26 cellular contexts compared by ENCODE assay signal in genomic region chr3:122390665-122391064, GRCh38. TPM values are rescaled to one million over a fixed set of nuclear protein-coding genes. Genes with fewer than 3 reads are reported as not detected.
A peak's percentile ranks its signal among the peaks of the same experiment; 100 is the strongest.
DNase-seq lines count a peak whose midpoint lies in the region; ATAC-seq and TF ChIP-seq lines count a peak whose summit lies in the region.
"Had no signal": no experiment of that assay in that cellular context is flagged by ENCODE, and none has a peak within 500 bp of the region (broad histone marks: within the 10 kb centered on the region; RNA-seq: fewer than 3 reads in every experiment).

No MANE protein-coding gene starts in this region.

- 34 to 37% methylated on average over 4 of the region's 4 CpGs for WGBS in body of pancreas, 2 donors
- 31 to 49% (median 40%) methylated on average over 4 of the region's 4 CpGs for WGBS in heart left ventricle, 4 donors
- WGBS in mesendoderm (ENCODE audit: extremely low coverage, insufficient coverage, low lambda C conversion rate) = no CpG with 5 or more reads among the region's 4 CpGs

- no peak overlapping the region for H3K4ac ChIP-seq in mesendoderm (ENCODE audit: low read depth, low read length)

- H3K56ac ChIP-seq in mesendoderm (ENCODE audit: low read length) = no peak overlapping the region

- H4K8ac ChIP-seq in mesendoderm (ENCODE audit: low read depth, low read length) = no peak overlapping the region

- no peak overlapping the region for H3K23ac ChIP-seq in mesendoderm (ENCODE audit: low read length)

- TF ChIP-seq CTCF in body of pancreas (IDR thresholded peaks at IDR 0.05) (no peak), heart left ventricle (IDR thresholded peaks at IDR 0.05) (no peak), omental fat pad (IDR thresholded peaks at IDR 0.05) (no peak)

- H3K4me1 ChIP-seq in body of pancreas (peaks cover 87% of the 10 kb centered on the region), heart left ventricle (peaks cover 0 to 39% (median 16%) of the 10 kb centered on the region in 12 donors), mesendoderm (ENCODE audit: control insufficient read depth, low read depth, low read length) (no peaks in the 10 kb centered on the region)
- H3K4me1 ChIP-seq: upper lobe of left lung had no signal

- no peak overlapping the region for H2BK120ac ChIP-seq in mesendoderm (ENCODE audit: low read depth, low read length)

- H2BK5ac ChIP-seq in mesendoderm (ENCODE audit: low read length) = no peak overlapping the region

- H3K79me2 ChIP-seq in mesendoderm (ENCODE audit: control insufficient read depth, insufficient read depth, low read length) = no peaks in the 10 kb centered on the region

- no peaks in the 10 kb centered on the region for H3K79me1 ChIP-seq in mesendoderm (ENCODE audit: low read length)

- H3K4me3 ChIP-seq in body of pancreas = no peak overlapping the region
- H3K4me3 ChIP-seq in heart left ventricle = no peak overlapping the region
- no peak overlapping the region for H3K4me3 ChIP-seq in mesendoderm (ENCODE audit: low read length)
- H3K4me3 ChIP-seq: upper lobe of left lung had no signal

- no peak for ATAC-seq in body of pancreas
- ATAC-seq in heart left ventricle = peak in 2 of 4 donors; percentile 53 to 62
- ATAC-seq in HG03442 (IDR thresholded peaks at IDR 0.05; ENCODE audit: unreplicated experiment) = no peak
- no peak for ATAC-seq in SK-N-SH treated with all-trans-retinoic acid at 6 μM for 48 hours
- ATAC-seq in omental fat pad (ENCODE audit: low FRiP score) = no peak
- ATAC-seq: Panc1 had no signal

- no peak overlapping the region for H2BK15ac ChIP-seq in mesendoderm (replicated peaks; ENCODE audit: low read depth)

- no peak overlapping the region for H2AK5ac ChIP-seq in mesendoderm (ENCODE audit: low read length)

- H4K5ac ChIP-seq in mesendoderm (ENCODE audit: low read length) = no peak overlapping the region

- no peak overlapping the region for H3K18ac ChIP-seq in mesendoderm (ENCODE audit: low read length)

- H3K27ac ChIP-seq in body of pancreas (peak overlapping the region; percentile 53 to 76 (median 66)), heart left ventricle (peak overlapping the region in 11 of 12 donors; percentile 6 to 42 (median 25)), mesendoderm (ENCODE audit: low read depth, low read length) (no peak overlapping the region)

- H3K36me3 ChIP-seq in body of pancreas (replicated peaks in 1 of 2; ENCODE audit: insufficient read depth in 1 of 2, low read depth in 2 of 2) (no peaks in the 10 kb centered on the region), heart left ventricle (peaks cover 0 to 7% (median 0%) of the 10 kb centered on the region in 9 donors), mesendoderm (ENCODE audit: control insufficient read depth, insufficient read depth, low read length) (no peaks in the 10 kb centered on the region)
- H3K36me3 ChIP-seq: upper lobe of left lung had no signal

- intact Hi-C loops in body of pancreas (cut with DNase I) (no loop called here), heart left ventricle (cut with DNase I) (loop anchor here in 5 of 10 donors (2.0 to 10.0 kb wide), 3 partner anchors 287 to 294 kb away; partner anchors contain the start of gene PARP14 (in 1 of the 5))

- H3K9ac ChIP-seq in mesendoderm (ENCODE audit: low read length) = no peak overlapping the region

- H3K9me3 ChIP-seq in body of pancreas = no peaks in the 10 kb centered on the region
- no peaks in the 10 kb centered on the region for H3K9me3 ChIP-seq in heart left ventricle
- H3K9me3 ChIP-seq: upper lobe of left lung had no signal

- H3K27me3 ChIP-seq in body of pancreas = no peaks in the 10 kb centered on the region
- no peaks in the 10 kb centered on the region for H3K27me3 ChIP-seq in heart left ventricle
- no peaks in the 10 kb centered on the region for H3K27me3 ChIP-seq in mesendoderm (ENCODE audit: insufficient read depth, low read length, poor library complexity)
- H3K27me3 ChIP-seq: upper lobe of left lung had no signal

- peak; percentile 27 for DNase-seq in LHCN-M2 (ENCODE audit: low read depth)
- DNase-seq in body of pancreas = no peak
- peak in 2 of 5 donors; percentile 23 to 27 for DNase-seq in heart left ventricle
- peak; percentile 11 for DNase-seq in mesendoderm
- DNase-seq in Ammon's horn (ENCODE audit: low spot score) = no peak
- no peak for DNase-seq in omental fat pad (ENCODE audit: low spot score)
- DNase-seq: ACHN; activated CD4-positive, alpha-beta T cell treated with anti-CD3 and anti-CD28 coated beads, Interleukin-2, amount 50 U/mL, for 48 hours; activated naive CD4-positive, alpha-beta T cell treated with anti-CD3 and anti-CD28 coated beads, Interleukin-2, amount 10 ng/mL, durations not matched to agents 7 days and 5 days; amniotic stem cell; cortex of kidney; DMS53; glutamatergic neuron; naive B cell; NCI-H1092; NCI-H1694 treated with DMSO at 0.1 percent for 48 hours; NCI-H2171 treated with DMSO at 0.1 percent for 48 hours; NCI-H524; SIG-M5; stimulated activated CD4-positive, alpha-beta T cell treated with anti-CD3 and anti-CD28 coated beads, Interleukin-2, amount 100 ng/mL, for 48 hours; SW 1271; T1000; upper lobe of left lung had no signal

- TF ChIP-seq POLR2A in body of pancreas (IDR thresholded peaks at IDR 0.05) = no peak
- no peak for TF ChIP-seq POLR2A in heart left ventricle (IDR thresholded peaks at IDR 0.05)

- no peak overlapping the region for H3K4me2 ChIP-seq in mesendoderm (ENCODE audit: low read length)

TF ChIP-seq in SK-N-SH treated with all-trans-retinoic acid at 6 μM for 48 hours, 23 proteins besides CTCF, POLR2A, EP300 and RAD21 (continues in another document):
- TF ChIP-seq TCF4 (CRISPR knock-in tag; IDR thresholded peaks at IDR 0.05; ENCODE audit: borderline replicate concordance) (no peak), ZNF565 (CRISPR knock-in tag; conservative IDR thresholded peaks at IDR 0.05; ENCODE audit: low read depth) (no peak), ARNTL (CRISPR knock-in tag; IDR thresholded peaks at IDR 0.05; ENCODE audit: borderline replicate concordance, low read depth) (no peak), ESRRG (CRISPR knock-in tag; IDR thresholded peaks at IDR 0.05) (no peak), ZFP3 (CRISPR knock-in tag; IDR thresholded peaks at IDR 0.05) (no peak), POU6F1 (CRISPR knock-in tag; IDR thresholded peaks at IDR 0.05; ENCODE audit: borderline replicate concordance, low read depth) (no peak), ZNF70 (CRISPR knock-in tag; IDR thresholded peaks at IDR 0.05) (no peak), RARB (CRISPR knock-in tag; IDR thresholded peaks at IDR 0.05) (no peak), SNAI2 (CRISPR knock-in tag; IDR thresholded peaks at IDR 0.05) (no peak), TSHZ2 (CRISPR knock-in tag; IDR thresholded peaks at IDR 0.05) (no peak)

RNA-seq across cellular contexts. Expression of gene FAM162A, which starts 6.7 kb away (rescaled TPM):
- total RNA-seq in LHCN-M2 (2014; rRNA removed) (27.6 and 32.3 TPM in 2 replicates), body of pancreas (10 to 100 TPM in 1 of 2 donors, 1 to 10 TPM in 1; 8.6 to 24.1 TPM), heart left ventricle (100 to 1,000 TPM in 6 of 9 donors, 10 to 100 TPM in 3; 46.7 to 135 (median 108) TPM), omental fat pad (10 to 100 TPM; 16.8 to 34.6 (median 24.0) TPM)
- polyA plus RNA-seq in LHCN-M2 (2012) = 60.4 TPM
- 100 to 1,000 TPM; 109 to 269 TPM for polyA plus RNA-seq in heart left ventricle
- 24.1 TPM for polyA plus RNA-seq in mesendoderm (2013, experiment 1 of 2)
- 24.0 TPM for polyA plus RNA-seq in mesendoderm (2013, experiment 2 of 2)

RNA-seq across cellular contexts. Expression of gene MIX23, which starts 7.6 kb away (rescaled TPM):
- total RNA-seq in LHCN-M2 (2014; rRNA removed) = 37.6 and 37.8 TPM in 2 replicates
- polyA plus RNA-seq in LHCN-M2 (2012) = 24.5 TPM
- 10 to 100 TPM; 17.6 to 36.6 TPM for total RNA-seq in body of pancreas
- 10 to 100 TPM; 15.1 to 37.6 (median 22.4) TPM for total RNA-seq in heart left ventricle
- polyA plus RNA-seq in heart left ventricle = 10 to 100 TPM; 44.9 to 73.8 TPM
- 94.8 TPM for polyA plus RNA-seq in mesendoderm (2013, experiment 1 of 2)
- 95.8 TPM for polyA plus RNA-seq in mesendoderm (2013, experiment 2 of 2)
- 10 to 100 TPM; 12.9 to 21.6 (median 17.0) TPM for total RNA-seq in omental fat pad

RNA-seq across cellular contexts. Expression of gene WDR5B, which starts 25.2 kb away (rescaled TPM):
- total RNA-seq in LHCN-M2 (2014; rRNA removed) (4.7 and 6.0 TPM in 2 replicates), body of pancreas (1 to 10 TPM; 5.6 to 6.2 TPM), heart left ventricle (1 to 10 TPM; 1.8 to 4.9 (median 2.9) TPM), omental fat pad (1 to 10 TPM; 3.0 to 6.6 (median 3.4) TPM)
- polyA plus RNA-seq in LHCN-M2 (2012) = 1.7 TPM
- polyA plus RNA-seq in heart left ventricle = 1 to 10 TPM; 1.3 to 2.0 TPM
- 1.8 TPM for polyA plus RNA-seq in mesendoderm (2013, experiment 1 of 2)
- 1.9 TPM for polyA plus RNA-seq in mesendoderm (2013, experiment 2 of 2)

Comparison
In these comparisons a context has a peak if more than half of its experiments do, and no peak if none do; other contexts are left out.
1. DNase-seq: peak in LHCN-M2 (single experiment) and mesendoderm (single experiment); none in body of pancreas (0 of 4), Ammon's horn (single experiment) and omental fat pad (single experiment).